ENCODE assay signal across 11 cellular contexts in genomic region chr3:143158549-143158988, GRCh38. TPM values are rescaled to one million over a fixed set of nuclear protein-coding genes. Genes with fewer than 3 reads are reported as not detected.
DNase-seq lines count a peak whose midpoint lies in the region; ATAC-seq and TF ChIP-seq lines count a peak whose summit lies in the region.
"Had no signal": no experiment of that assay in that cellular context is flagged by ENCODE, and none has a peak within 500 bp of the region (broad histone marks: within the 10 kb centered on the region; RNA-seq: fewer than 3 reads in every experiment).

No MANE protein-coding gene starts in this region.

- CTCF ChIA-PET in activated naive CD4-positive, alpha-beta T cell treated with anti-CD3 and anti-CD28 coated beads for 36 hours (lab: Charles Lee), result interaction anchor here (0.7 kb wide), 1 partner anchor 8 kb away, joined by 4 read pairs; no protein-coding TSS in a partner anchor

- no peaks in the 10 kb centered on the region for H3K27me3 Mint-ChIP-seq in activated naive CD4-positive, alpha-beta T cell treated with anti-CD3 and anti-CD28 coated beads for 36 hours (ENCODE audit: low read depth)
- H3K27me3 Mint-ChIP-seq in stimulated activated naive CD8-positive, alpha-beta T cell treated with anti-CD3 and anti-CD28 coated beads, Interleukin-15, amount 100 ng/mL, for 72 hours, result no peaks in the 10 kb centered on the region

- intact Hi-C loops in activated naive CD4-positive, alpha-beta T cell treated with anti-CD3 and anti-CD28 coated beads for 36 hours (cut with micrococcal nuclease), result no loop called here

- peak; percentile 36 for DNase-seq in activated naive CD4-positive, alpha-beta T cell treated with anti-CD3 and anti-CD28 coated beads for 36 hours
- no peak for DNase-seq in activated naive CD4-positive, alpha-beta T cell (lab: John Stamatoyannopoulos, UW)
- DNase-seq in stimulated activated naive CD8-positive, alpha-beta T cell treated with anti-CD3 and anti-CD28 coated beads, Interleukin-15, amount 100 ng/mL, for 72 hours, result peak in 1 of 2 donors; percentile 52
- no peak for DNase-seq in omental fat pad (ENCODE audit: low spot score)
- DNase-seq in stimulated activated CD4-positive, alpha-beta T cell treated with anti-CD3 and anti-CD28 coated beads, Interleukin-2, amount 100 ng/mL, for 48 hours, result no peak
- no peak for DNase-seq in T-helper 9 cell
- DNase-seq: activated CD4-positive, CD25-positive, alpha-beta regulatory T cell treated with anti-CD3 and anti-CD28 coated beads, Interleukin-2, amount 50 U/mL, for 72 hours; heart right ventricle; Karpas-422 had no signal

- ATAC-seq in HG02759 (IDR thresholded peaks at IDR 0.05; ENCODE audit: unreplicated experiment) (peak; percentile 90), SK-N-SH treated with all-trans-retinoic acid at 6 μM for 48 hours (peak; percentile 68), omental fat pad (ENCODE audit: low FRiP score) (no peak)
- ATAC-seq in stimulated activated naive CD8-positive, alpha-beta T cell treated with anti-CD3 and anti-CD28 coated beads, Interleukin-15, amount 100 ng/mL, for 72 hours, result peak; percentile 84

- H3K36me3 Mint-ChIP-seq in activated naive CD4-positive, alpha-beta T cell treated with anti-CD3 and anti-CD28 coated beads for 36 hours (ENCODE audit: low read depth), result no peaks in the 10 kb centered on the region

- H3K4me3 Mint-ChIP-seq in activated naive CD4-positive, alpha-beta T cell treated with anti-CD3 and anti-CD28 coated beads for 36 hours, result no peak overlapping the region
- peak overlapping the region; percentile 9 to 15 for H3K4me3 Mint-ChIP-seq in stimulated activated naive CD8-positive, alpha-beta T cell treated with anti-CD3 and anti-CD28 coated beads, Interleukin-15, amount 100 ng/mL, for 72 hours

- H3K9me3 Mint-ChIP-seq in activated naive CD4-positive, alpha-beta T cell treated with anti-CD3 and anti-CD28 coated beads for 36 hours, result no peaks in the 10 kb centered on the region
- peaks cover 0 to 6% of the 10 kb centered on the region in 2 donors for H3K9me3 Mint-ChIP-seq in stimulated activated naive CD8-positive, alpha-beta T cell treated with anti-CD3 and anti-CD28 coated beads, Interleukin-15, amount 100 ng/mL, for 72 hours

- H3K27ac Mint-ChIP-seq in activated naive CD4-positive, alpha-beta T cell treated with anti-CD3 and anti-CD28 coated beads for 36 hours, result no peak overlapping the region
- H3K27ac Mint-ChIP-seq in stimulated activated naive CD8-positive, alpha-beta T cell treated with anti-CD3 and anti-CD28 coated beads, Interleukin-15, amount 100 ng/mL, for 72 hours, result peak overlapping the region in 1 of 2 donors; percentile 44

- H3K4me1 Mint-ChIP-seq in activated naive CD4-positive, alpha-beta T cell treated with anti-CD3 and anti-CD28 coated beads for 36 hours (ENCODE audit: low read depth), result peaks cover 36% of the 10 kb centered on the region
- peaks cover 49% of the 10 kb centered on the region for H3K4me1 Mint-ChIP-seq in stimulated activated naive CD8-positive, alpha-beta T cell treated with anti-CD3 and anti-CD28 coated beads, Interleukin-15, amount 100 ng/mL, for 72 hours

- TF ChIP-seq CTCF in omental fat pad (IDR thresholded peaks at IDR 0.05), result no peak

TF ChIP-seq in SK-N-SH treated with all-trans-retinoic acid at 6 μM for 48 hours, 23 proteins besides CTCF, POLR2A, EP300 and RAD21:
- TF ChIP-seq ZC3H10 (CRISPR knock-in tag; IDR thresholded peaks at IDR 0.05), result no peak
TF ChIP-seq in SK-N-SH treated with all-trans-retinoic acid at 6 μM for 48 hours: peak in this region for 0.

RNA-seq across cellular contexts. Expression of gene CHST2, which starts 39.0 kb away (rescaled TPM):
- total RNA-seq in activated naive CD4-positive, alpha-beta T cell treated with anti-CD3 and anti-CD28 coated beads for 36 hours, result 1 to 10 TPM; 4.2 to 4.4 TPM
- 10 to 100 TPM in 2 of 4 donors, 1 to 10 TPM in 2; 4.1 to 18.9 (median 12.3) TPM for total RNA-seq in omental fat pad
